In genomic region chr6:170096803-170097504, GRCh38 we compare ENCODE assay signal across 17 cellular contexts.
DNase-seq lines count a peak whose midpoint lies in the region; ATAC-seq, FAIRE-seq and TF ChIP-seq lines count a peak whose summit lies in the region.
"Had no signal": no experiment of that assay in that cellular context is flagged by ENCODE, and none has a peak within 500 bp of the region (broad histone marks: within the 10 kb centered on the region; RNA-seq: fewer than 3 reads in every experiment).

No MANE protein-coding gene starts in this region.

- H3K27ac ChIP-seq in K562 (ENCODE audit: extremely low read depth, low read depth, low read length) (no peak overlapping the region), neural cell (ENCODE audit: low read length) (peak overlapping the region; percentile 76), thyroid gland (no peak overlapping the region)
- H3K27ac ChIP-seq: brain microvascular endothelial cell, dorsolateral prefrontal cortex had no signal

- no peak overlapping the region for H3K27ac Mint-ChIP-seq in activated T-cell treated with anti-CD3 and anti-CD28 coated beads, Interleukin-2, amount 50 U/mL, for 24 hours
- no peak overlapping the region for H3K27ac Mint-ChIP-seq in type B pancreatic cell
- H3K27ac Mint-ChIP-seq: activated naive CD4-positive, alpha-beta T cell treated with anti-CD3 and anti-CD28 coated beads, Interleukin-2, amount 50 U/mL, for 24 hours; CD4-positive, alpha-beta T cell had no signal

- in situ Hi-C loops in K562 (cut with MboI), result no loop called here

- no peak for TF ChIP-seq CTCF in K562 (IDR thresholded peaks at IDR 0.05 in 2 of 3, conservative IDR thresholded peaks at IDR 0.05 in 1 of 3; ENCODE audit: insufficient read depth in 2 of 3, low read depth in 1 of 3, low read length in 3 of 3)
- TF ChIP-seq CTCF in neural cell (IDR thresholded peaks at IDR 0.05; ENCODE audit: poor library complexity, severe bottlenecking), result no peak
- TF ChIP-seq CTCF in type B pancreatic cell (conservative IDR thresholded peaks at IDR 0.05), result no peak
- no peak for TF ChIP-seq CTCF in thyroid gland (IDR thresholded peaks at IDR 0.05)

- H3K9me1 ChIP-seq in K562 (ENCODE audit: control insufficient read depth, insufficient read depth, low read length), result no peaks in the 10 kb centered on the region

- TF ChIP-seq RAD21 in K562 (CRISPR knock-in tag; conservative IDR thresholded peaks at IDR 0.05 in 1 of 2, IDR thresholded peaks at IDR 0.05 in 1 of 2), result no peak
- no peak for TF ChIP-seq RAD21 in neural cell (conservative IDR thresholded peaks at IDR 0.05)

- H2AFZ ChIP-seq in K562 (ENCODE audit: low read depth, low read length), result no peak overlapping the region
- no peak overlapping the region for H2AFZ ChIP-seq in neural cell (ENCODE audit: low read depth, low read length)

- TF ChIP-seq POLR2A in K562 (conservative IDR thresholded peaks at IDR 0.05) (no peak), thyroid gland (IDR thresholded peaks at IDR 0.05) (no peak)

- H3K36me3 ChIP-seq in K562 (ENCODE audit: control insufficient read depth, insufficient read depth, low read length) (no peaks in the 10 kb centered on the region), neural cell (ENCODE audit: insufficient read depth, low read length) (no peaks in the 10 kb centered on the region), thyroid gland (no peaks in the 10 kb centered on the region)
- H3K36me3 ChIP-seq: brain microvascular endothelial cell had no signal

- H3K4me2 ChIP-seq in K562 (ENCODE audit: insufficient read depth, low read length), result no peak overlapping the region
- no peak overlapping the region for H3K4me2 ChIP-seq in neural cell (ENCODE audit: low read length)

- H3K9me2 ChIP-seq in neural cell (ENCODE audit: insufficient read depth, low read length), result no peaks in the 10 kb centered on the region

- H3K79me2 ChIP-seq in K562 (ENCODE audit: control insufficient read depth, insufficient read depth, low read length), result no peaks in the 10 kb centered on the region
- H3K79me2 ChIP-seq in neural cell (replicated peaks; ENCODE audit: insufficient read depth, low read length), result no peaks in the 10 kb centered on the region

- no peak overlapping the region for H3K4me3 Mint-ChIP-seq in activated T-cell treated with anti-CD3 and anti-CD28 coated beads, Interleukin-2, amount 50 U/mL, for 24 hours
- H3K4me3 Mint-ChIP-seq in type B pancreatic cell, result peak overlapping the region; percentile 69
- H3K4me3 Mint-ChIP-seq: activated naive CD4-positive, alpha-beta T cell treated with anti-CD3 and anti-CD28 coated beads, Interleukin-2, amount 50 U/mL, for 24 hours; CD4-positive, alpha-beta T cell; immature natural killer cell had no signal

- H4K20me1 ChIP-seq in K562 (replicated peaks; ENCODE audit: control insufficient read depth, insufficient read depth, low read length) (peaks cover 10% of the 10 kb centered on the region; the same call in 1 of the 2 replicates), neural cell (ENCODE audit: insufficient read depth) (no peaks in the 10 kb centered on the region)

- no peak overlapping the region for H3K4me3 ChIP-seq in K562
- peak overlapping the region; percentile 12 for H3K4me3 ChIP-seq in neural cell (ENCODE audit: low read length)
- no peak overlapping the region for H3K4me3 ChIP-seq in thyroid gland (replicated peaks in 1 of 3)
- H3K4me3 ChIP-seq: dorsolateral prefrontal cortex had no signal

- H3K9me3 ChIP-seq in K562 (replicated peaks; ENCODE audit: control insufficient read depth, insufficient read depth, low read depth, low read length), result no peaks in the 10 kb centered on the region
- no peaks in the 10 kb centered on the region for H3K9me3 ChIP-seq in neural cell (ENCODE audit: low read length)
- no peaks in the 10 kb centered on the region for H3K9me3 ChIP-seq in thyroid gland

- H3F3A ChIP-seq in neural cell (ENCODE audit: insufficient read depth, low read length, poor library complexity, severe bottlenecking), result peaks cover 4% of the 10 kb centered on the region

- H3K27me3 Mint-ChIP-seq in activated T-cell treated with anti-CD3 and anti-CD28 coated beads, Interleukin-2, amount 50 U/mL, for 24 hours, result peaks cover 16% of the 10 kb centered on the region
- H3K27me3 Mint-ChIP-seq in type B pancreatic cell, result peaks cover 24% of the 10 kb centered on the region
- H3K27me3 Mint-ChIP-seq: CD4-positive, alpha-beta T cell had no signal

- no peaks in the 10 kb centered on the region for H3K36me3 Mint-ChIP-seq in activated T-cell treated with anti-CD3 and anti-CD28 coated beads, Interleukin-2, amount 50 U/mL, for 24 hours (ENCODE audit: low read depth)
- peaks cover 5% of the 10 kb centered on the region for H3K36me3 Mint-ChIP-seq in type B pancreatic cell
- H3K36me3 Mint-ChIP-seq: activated naive CD4-positive, alpha-beta T cell treated with anti-CD3 and anti-CD28 coated beads, Interleukin-2, amount 50 U/mL, for 24 hours had no signal

- H3K4me1 Mint-ChIP-seq in activated T-cell treated with anti-CD3 and anti-CD28 coated beads, Interleukin-2, amount 50 U/mL, for 24 hours (ENCODE audit: low read depth), result no peaks in the 10 kb centered on the region
- H3K4me1 Mint-ChIP-seq in type B pancreatic cell (ENCODE audit: unreplicated experiment), result peaks cover 19% of the 10 kb centered on the region
- H3K4me1 Mint-ChIP-seq: activated naive CD4-positive, alpha-beta T cell treated with anti-CD3 and anti-CD28 coated beads, Interleukin-2, amount 50 U/mL, for 24 hours had no signal

- DNase-seq in activated T-cell treated with anti-CD3 and anti-CD28 coated beads, Interleukin-2, amount 50 U/mL, for 24 hours, result peak; percentile 15
- no peak for DNase-seq in activated T-cell treated with anti-CD3 and anti-CD28 coated beads, Interleukin-2, amount 50 U/mL, for 1 hour
- DNase-seq in K562 (ENCODE audit: extremely low read depth in 1 of 4, low spot score in 3 of 4) (no peak), type B pancreatic cell (ENCODE audit: extremely low spot score, unreplicated experiment) (peak; percentile 66), NAMALWA (ENCODE audit: low spot score) (no peak), thyroid gland (no peak), NCI-H82 (lab: John Stamatoyannopoulos, UW) (no peak)
- DNase-seq: brain microvascular endothelial cell; DMS79; immature natural killer cell; stimulated activated CD4-positive, alpha-beta T cell treated with anti-CD3 and anti-CD28 coated beads, Interleukin-4, amount 100 ng/mL, for 4 hours had no signal

- POLR2A ChIA-PET in K562 (lab: Yijun Ruan, JAX), result interaction anchor here (0.6 to 1.2 kb wide), 2 partner anchors 28 to 564 kb away, joined by 4 to 5 read pairs; no protein-coding TSS in a partner anchor

- no peak for FAIRE-seq in K562 (lab: Jason Lieb, UNC)
- FAIRE-seq: GM19239 had no signal

- ATAC-seq in K562, result peak; percentile 26; the same call in 1 of the 3 replicates
- ATAC-seq: esophagus mucosa had no signal

- H3K9me3 Mint-ChIP-seq in activated T-cell treated with anti-CD3 and anti-CD28 coated beads, Interleukin-2, amount 50 U/mL, for 24 hours, result no peaks in the 10 kb centered on the region
- H3K9me3 Mint-ChIP-seq in type B pancreatic cell, result no peaks in the 10 kb centered on the region
- H3K9me3 Mint-ChIP-seq: activated naive CD4-positive, alpha-beta T cell treated with anti-CD3 and anti-CD28 coated beads, Interleukin-2, amount 50 U/mL, for 24 hours; CD4-positive, alpha-beta T cell had no signal

- under 1% methylated on average over 21 of the region's 22 CpGs for WGBS in K562 (ENCODE audit: insufficient coverage, low coverage, missing lambda C conversion rate)
- 68 to 75% methylated on average over 21 to 22 of the region's 22 CpGs for WGBS in thyroid gland, 2 donors

- intact Hi-C loops in K562 (cut with micrococcal nuclease) (no loop called here), thyroid gland (cut with DNase I) (no loop called here)

- BruUV-seq in K562 (replicated peaks; lab: Mats Ljungman, UMichigan), result no TSS peak

- H3K27me3 ChIP-seq in K562 (ENCODE audit: control insufficient read depth in 2 of 2, insufficient read depth in 2 of 2, low read length in 2 of 2) (peaks cover 37 to 95% of the 10 kb centered on the region in 2 experiments), neural cell (ENCODE audit: insufficient read depth, low read depth, low read length) (no peaks in the 10 kb centered on the region), thyroid gland (no peaks in the 10 kb centered on the region)
- H3K27me3 ChIP-seq: brain microvascular endothelial cell, dorsolateral prefrontal cortex had no signal

- H3K9ac ChIP-seq in K562 (ENCODE audit: insufficient read depth in 1 of 2, low read depth in 2 of 2, low read length in 2 of 2) (no peak overlapping the region), neural cell (ENCODE audit: low read length) (peak overlapping the region; percentile 51)

- H3K4me1 ChIP-seq in K562 (replicated peaks in 1 of 2; ENCODE audit: control insufficient read depth in 2 of 2, insufficient read depth in 2 of 2, low read length in 2 of 2), result peaks cover 0 to 12% of the 10 kb centered on the region in 2 experiments; a peak in 2 of 5 replicates
- no peaks in the 10 kb centered on the region for H3K4me1 ChIP-seq in thyroid gland

- CTCF ChIA-PET in K562 (lab: Yijun Ruan, JAX; ENCODE audit: low intra/inter-chr PET ratio), result no interaction called here

- no peak for TF ChIP-seq EP300 in K562 (IDR thresholded peaks at IDR 0.05; ENCODE audit: low read length)
- no peak for TF ChIP-seq EP300 in neural cell (conservative IDR thresholded peaks at IDR 0.05; ENCODE audit: poor library complexity, severe bottlenecking)

TF ChIP-seq in neural cell, 6 proteins besides CTCF, POLR2A, EP300 and RAD21 (continues in another document):
- TF ChIP-seq SMC3 (conservative IDR thresholded peaks at IDR 0.05; ENCODE audit: poor library complexity), result no peak

Comparison
In these comparisons a context has a peak if more than half of its experiments do, and no peak if none do; other contexts are left out.
1. DNase-seq: peak in activated T-cell treated with anti-CD3 and anti-CD28 coated beads, Interleukin-2, amount 50 U/mL, for 24 hours (single experiment) and type B pancreatic cell (single experiment); none in activated T-cell treated with anti-CD3 and anti-CD28 coated beads, Interleukin-2, amount 50 U/mL, for 1 hour (single experiment), K562 (0 of 4), NAMALWA (single experiment), thyroid gland (0 of 2) and NCI-H82 (single experiment).